In the genomic region with DNA sequence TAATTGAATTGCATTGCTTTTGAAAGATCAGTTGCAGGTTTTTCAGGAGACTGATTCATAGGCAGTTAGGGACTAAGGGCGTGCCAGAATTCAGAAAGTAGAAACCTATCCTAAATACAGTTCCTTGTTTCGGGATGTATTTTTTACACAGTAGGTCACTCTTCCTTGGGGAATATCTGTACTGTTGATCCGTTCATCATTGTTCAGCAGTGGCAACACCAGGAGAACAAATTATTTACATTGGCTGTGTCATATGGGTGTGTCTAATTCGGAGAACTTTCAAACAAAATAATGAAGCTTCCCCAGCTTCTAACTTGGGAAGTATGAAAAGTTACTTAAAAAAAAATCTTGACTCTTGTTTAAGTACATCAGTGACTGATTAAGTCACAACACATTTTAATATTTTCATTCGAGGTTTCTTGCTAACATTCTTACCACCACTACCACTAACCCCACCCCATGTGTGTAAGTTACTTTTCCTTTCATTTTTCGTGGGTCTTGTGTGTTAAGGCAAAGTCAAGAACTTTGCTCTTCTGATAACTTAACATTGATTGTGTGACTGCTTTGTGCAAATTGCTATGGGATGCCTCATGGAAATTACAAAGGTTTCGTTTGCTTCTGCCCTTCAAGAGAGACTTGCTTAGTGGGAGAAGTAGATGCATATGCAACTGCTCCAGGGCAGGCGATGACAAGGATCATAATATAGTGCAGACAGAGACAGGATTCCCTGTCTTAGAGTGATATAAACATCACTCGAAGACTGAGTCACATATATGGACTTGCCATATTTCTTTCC, we compare ENCODE assay signal across 8 cellular contexts.
DNase-seq lines count a peak whose midpoint lies in the region; ATAC-seq, FAIRE-seq and TF ChIP-seq lines count a peak whose summit lies in the region.

No MANE protein-coding gene starts in this region.

- H3K4me3 Mint-ChIP-seq in memory B cell = peak overlapping the region; percentile 87

- ATAC-seq in GM21515 (IDR thresholded peaks at IDR 0.05; ENCODE audit: unreplicated experiment) (peak; percentile 49), memory B cell (ENCODE audit: low read depth) (peak; percentile 70)

- H2AFZ ChIP-seq in Loucy (ENCODE audit: low read length) = peak overlapping the region; percentile 83

- H3K79me2 ChIP-seq in Loucy (ENCODE audit: insufficient read depth, low read length) = no peaks in the 10 kb centered on the region

- H3K4me1 ChIP-seq in Loucy (ENCODE audit: insufficient read depth, low read length, poor library complexity, severe bottlenecking) = peaks cover 42% of the 10 kb centered on the region

- no peaks in the 10 kb centered on the region for H4K20me1 ChIP-seq in Loucy (ENCODE audit: insufficient read depth, low read length, poor library complexity, severe bottlenecking)

- peaks cover 28% of the 10 kb centered on the region for H3K4me1 Mint-ChIP-seq in memory B cell

- peak overlapping the region; percentile 69 for H3K9ac ChIP-seq in Loucy (ENCODE audit: low read depth, low read length, poor library complexity, severe bottlenecking)

- H3K27me3 Mint-ChIP-seq in memory B cell = no peaks in the 10 kb centered on the region

- no peaks in the 10 kb centered on the region for H3F3A ChIP-seq in Loucy (ENCODE audit: low read depth)

- no peaks in the 10 kb centered on the region for H3K9me3 Mint-ChIP-seq in memory B cell

- FAIRE-seq in D721Med (lab: Jason Lieb, UNC) = no peak

- H3K4me3 ChIP-seq in Loucy (ENCODE audit: low read length, poor library complexity, severe bottlenecking) = peak overlapping the region; percentile 75
- peak overlapping the region; percentile 47 to 58 for H3K4me3 ChIP-seq in cardiac fibroblast (replicated peaks in 1 of 2; ENCODE audit: low read depth in 2 of 2, low read length in 2 of 2)

- peak overlapping the region; percentile 84 for H3K27ac Mint-ChIP-seq in memory B cell

- no peaks in the 10 kb centered on the region for H3K36me3 ChIP-seq in Loucy (ENCODE audit: insufficient read depth, low read length)

- peak overlapping the region; percentile 86 for H3K4me2 ChIP-seq in Loucy (ENCODE audit: low read depth, low read length, poor library complexity, severe bottlenecking)

- no peaks in the 10 kb centered on the region for H3K27me3 ChIP-seq in Loucy (ENCODE audit: insufficient read depth, low read length, poor library complexity, severe bottlenecking)

- no peaks in the 10 kb centered on the region for H3K9me2 ChIP-seq in Loucy (replicated peaks; ENCODE audit: low read depth, low read length)

- no peaks in the 10 kb centered on the region for H3K9me3 ChIP-seq in Loucy (ENCODE audit: insufficient read depth, low read depth, low read length)

- DNase-seq in GM04503 (ENCODE audit: low read depth) (peak; percentile 12), cardiac fibroblast (ENCODE audit: low read depth in 2 of 2) (peak; percentile 58 to 74), memory B cell (ENCODE audit: low spot score in 2 of 2) (no peak), D721Med (ENCODE audit: insufficient read length, low spot score) (no peak), putamen (ENCODE audit: low spot score) (no peak), NCI-H2081 (lab: John Stamatoyannopoulos, UW) (no peak)

- TF ChIP-seq CTCF in Loucy (conservative IDR thresholded peaks at IDR 0.05; ENCODE audit: low read length) = no peak
- TF ChIP-seq CTCF in cardiac fibroblast (IDR thresholded peaks at IDR 0.05; ENCODE audit: low read depth, low read length) = no peak
- no peak for TF ChIP-seq CTCF in D721Med (IDR thresholded peaks at IDR 0.05; ENCODE audit: insufficient read depth, missing control alignments)

- peaks cover 2% of the 10 kb centered on the region for H3K36me3 Mint-ChIP-seq in memory B cell

Comparison
In these comparisons a context has a peak if more than half of its experiments do, and no peak if none do; other contexts are left out.
1. DNase-seq: peak in GM04503 (single experiment) and cardiac fibroblast (2 of 2); none in memory B cell (0 of 2), D721Med (single experiment), putamen (single experiment) and NCI-H2081 (0 of 2).